In the genomic region with DNA sequence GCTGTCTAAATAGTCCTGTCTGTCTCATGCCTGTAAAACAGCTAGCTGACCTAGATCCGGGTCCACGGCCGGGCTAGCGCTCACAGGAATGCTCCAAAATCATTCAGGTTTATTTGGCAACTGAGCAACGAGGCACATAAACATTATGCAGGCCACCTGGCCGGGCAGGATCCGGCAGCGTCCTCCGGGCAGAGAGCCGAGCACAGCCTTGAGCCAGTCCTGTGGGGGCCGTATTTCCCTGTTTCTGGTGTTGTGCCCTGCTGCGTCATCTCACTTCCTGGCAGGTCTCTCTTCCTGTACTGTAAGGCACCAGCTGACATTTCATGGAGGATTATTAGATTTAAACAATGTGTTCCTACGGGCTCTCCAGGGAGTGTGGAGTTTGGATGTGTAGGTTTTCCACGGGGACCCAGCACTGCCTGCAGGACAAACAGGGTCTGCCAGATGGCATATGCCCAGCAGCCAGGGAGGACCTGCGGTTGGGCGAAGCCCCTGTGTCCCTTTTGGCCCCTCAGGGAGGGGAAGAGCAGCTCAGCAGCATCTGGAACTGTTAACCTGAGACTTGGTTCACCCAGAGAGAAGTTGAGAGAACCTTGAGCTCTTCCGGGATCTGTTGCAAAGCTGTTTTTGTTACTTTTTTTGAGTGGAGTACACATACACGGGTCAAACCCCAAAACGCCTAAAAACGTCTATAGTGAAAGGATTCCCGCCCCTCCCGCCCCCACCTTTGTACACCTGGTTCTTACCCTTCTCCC, we compare ENCODE assay signal across 1 cellular context.
TF ChIP-seq lines count a peak whose summit lies in the region.

No MANE protein-coding gene starts in this region.

TF ChIP-seq in GM23338, 12 proteins besides CTCF, POLR2A, EP300 and RAD21:
- TF ChIP-seq POLR2AphosphoS5 (IDR thresholded peaks at IDR 0.05; ENCODE audit: low read depth) (no peak), ZNF114 (CRISPR knock-in tag; IDR thresholded peaks at IDR 0.05) (no peak)
